25 cellular contexts compared by ENCODE assay signal in the genomic region with DNA sequence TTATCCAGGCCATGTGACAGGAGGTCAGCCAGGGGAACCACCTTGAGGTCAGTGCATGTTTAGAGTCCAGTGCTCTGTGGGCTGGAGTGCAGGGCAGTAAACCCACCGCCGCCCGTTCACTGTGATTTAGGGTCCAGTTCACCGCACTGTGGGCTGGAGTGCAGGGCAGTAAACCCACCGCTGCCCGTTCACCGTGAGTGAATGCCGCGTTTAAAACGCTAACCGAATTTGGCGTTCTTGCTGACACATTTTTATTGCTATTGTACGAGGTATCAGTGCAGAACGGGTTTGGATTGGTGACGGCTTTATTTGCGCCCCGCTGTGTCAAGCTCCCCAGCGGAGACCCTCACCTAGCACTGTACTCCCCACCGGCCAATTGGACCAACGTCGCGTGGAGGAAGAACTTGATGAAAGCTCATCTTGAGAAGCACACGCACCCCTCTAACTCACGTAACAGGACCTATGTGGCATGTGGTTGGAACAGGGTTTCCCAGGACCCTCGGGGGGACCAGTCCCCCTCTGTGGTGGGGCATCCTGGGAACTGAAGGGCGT. TPM values are rescaled to one million over a fixed set of nuclear protein-coding genes. Genes with fewer than 3 reads are reported as not detected.
"Had no signal": no experiment of that assay in that cellular context is flagged by ENCODE, and none has a peak within 500 bp of the region (broad histone marks: within the 10 kb centered on the region; RNA-seq: fewer than 3 reads in every experiment).

No MANE protein-coding gene starts in this region.

- H3K4me1 ChIP-seq: foreskin keratinocyte, prostate gland had no signal

- ATAC-seq: activated CD4-positive, alpha-beta T cell treated with anti-CD3 and anti-CD28 coated beads for 36 hours; foreskin keratinocyte; lower lobe of right lung; right cardiac atrium; WTC11 had no signal

- H3K4me2 ChIP-seq: hepatocyte had no signal

- H3K4me1 Mint-ChIP-seq: activated CD4-positive, alpha-beta T cell treated with anti-CD3 and anti-CD28 coated beads for 36 hours; endodermal cell; nephron; WTC11 had no signal

- H3K79me2 ChIP-seq: hepatocyte had no signal

- H3K9me3 ChIP-seq: lower lobe of right lung, prostate gland, stomach, testis, upper lobe of left lung had no signal

- H3K27ac Mint-ChIP-seq: activated CD4-positive, alpha-beta memory T cell treated with anti-CD3 and anti-CD28 coated beads for 36 hours; activated naive CD8-positive, alpha-beta T cell treated with anti-CD3 and anti-CD28 coated beads for 36 hours; activated T-helper 1 cell treated with anti-CD3 and anti-CD28 coated beads, Interleukin-12 subunit alpha, Interleukin-12 subunit beta, Interleukin-2, Interleukin-4 antibody, amounts not matched to agents 30 ng/mL and 10 ng/mL and 1 ng/mL, durations not matched to agents 14 hours and 24 hours and 36 hours; endodermal cell; nephron; WTC11 had no signal

- H3K4me3 ChIP-seq: cardiac muscle cell, hepatocyte, lower lobe of right lung, prostate gland, skin epidermis, stomach, testis, upper lobe of left lung had no signal

- H3K9me3 Mint-ChIP-seq: activated CD4-positive, alpha-beta memory T cell treated with anti-CD3 and anti-CD28 coated beads for 36 hours; activated naive CD8-positive, alpha-beta T cell treated with anti-CD3 and anti-CD28 coated beads for 36 hours; activated T-helper 1 cell treated with anti-CD3 and anti-CD28 coated beads, Interleukin-12 subunit alpha, Interleukin-12 subunit beta, Interleukin-2, Interleukin-4 antibody, amounts not matched to agents 30 ng/mL and 10 ng/mL and 1 ng/mL, durations not matched to agents 14 hours and 24 hours and 36 hours; nephron; WTC11 had no signal

- H3K36me3 Mint-ChIP-seq: activated CD4-positive, alpha-beta memory T cell treated with anti-CD3 and anti-CD28 coated beads for 36 hours; activated naive CD8-positive, alpha-beta T cell treated with anti-CD3 and anti-CD28 coated beads for 36 hours; WTC11 had no signal

- H2AFZ ChIP-seq: hepatocyte had no signal

- H3K27me3 Mint-ChIP-seq: activated CD4-positive, alpha-beta memory T cell treated with anti-CD3 and anti-CD28 coated beads for 36 hours; activated CD4-positive, alpha-beta T cell treated with anti-CD3 and anti-CD28 coated beads for 36 hours; activated naive CD8-positive, alpha-beta T cell treated with anti-CD3 and anti-CD28 coated beads for 36 hours had no signal

- FAIRE-seq: colon, TTC549 had no signal

- DNase-seq: activated CD4-positive, alpha-beta memory T cell treated with anti-CD3 and anti-CD28 coated beads for 36 hours; activated CD4-positive, alpha-beta T cell treated with anti-CD3 and anti-CD28 coated beads for 36 hours; activated naive CD8-positive, alpha-beta T cell treated with anti-CD3 and anti-CD28 coated beads for 36 hours; activated T-cell treated with anti-CD3 and anti-CD28 coated beads for 4 hours; amniotic stem cell; endodermal cell; foreskin keratinocyte; lower lobe of right lung; occipital lobe; stimulated activated CD4-positive, alpha-beta T cell treated with anti-CD3 and anti-CD28 coated beads, Interleukin-15, amount 100 ng/mL, for 24 hours; stimulated activated CD4-positive, alpha-beta T cell treated with anti-CD3 and anti-CD28 coated beads, Interleukin-2, amount 100 ng/mL, for 48 hours; stomach; testis had no signal

- H3K4me3 Mint-ChIP-seq: activated CD4-positive, alpha-beta memory T cell treated with anti-CD3 and anti-CD28 coated beads for 36 hours; activated CD4-positive, alpha-beta T cell treated with anti-CD3 and anti-CD28 coated beads for 36 hours; activated naive CD8-positive, alpha-beta T cell treated with anti-CD3 and anti-CD28 coated beads for 36 hours; activated T-helper 1 cell treated with anti-CD3 and anti-CD28 coated beads, Interleukin-12 subunit alpha, Interleukin-12 subunit beta, Interleukin-2, Interleukin-4 antibody, amounts not matched to agents 30 ng/mL and 10 ng/mL and 1 ng/mL, durations not matched to agents 14 hours and 24 hours and 36 hours; endodermal cell; nephron; WTC11 had no signal

- H3K36me3 ChIP-seq: cardiac muscle cell, lower lobe of right lung, prostate gland, stomach, upper lobe of left lung had no signal

- H3K27ac ChIP-seq: cardiac muscle cell, epithelial cell of prostate, foreskin keratinocyte, hepatocyte, lower lobe of right lung, prostate gland, skin epidermis, stomach, testis, upper lobe of left lung had no signal

- H3K27me3 ChIP-seq: cardiac muscle cell, foreskin keratinocyte, hepatocyte, testis, upper lobe of left lung had no signal

RNA-seq across cellular contexts. Expression of a gene that starts 27.9 kb away (rescaled TPM):
- total RNA-seq: cardiac muscle cell, foreskin keratinocyte had no signal
